Comparison of ENCODE assay signal across 1 cellular context in genomic region chr5:82314964-82315728, GRCh38.
TF ChIP-seq lines count a peak whose summit lies in the region.

No MANE protein-coding gene starts in this region.

TF ChIP-seq in HEK293, 187 proteins besides CTCF, POLR2A, EP300 and RAD21 (continued from another document):
- no peak for TF ChIP-seq ZBTB49 (tag by site-specific recombination; IDR thresholded peaks at IDR 0.05; ENCODE audit: low read depth)
- TF ChIP-seq ZNF549 (tag by site-specific recombination; IDR thresholded peaks at IDR 0.05), result no peak
